17 cellular contexts compared by ENCODE assay signal in genomic region chr6:123016431-123017110, GRCh38. TPM values are rescaled to one million over a fixed set of nuclear protein-coding genes. Genes with fewer than 3 reads are reported as not detected.
DNase-seq lines count a peak whose midpoint lies in the region; ATAC-seq and TF ChIP-seq lines count a peak whose summit lies in the region.
"Had no signal": no experiment of that assay in that cellular context is flagged by ENCODE, and none has a peak within 500 bp of the region (broad histone marks: within the 10 kb centered on the region; RNA-seq: fewer than 3 reads in every experiment).

No MANE protein-coding gene starts in this region.

- H3K9me3 ChIP-seq in transverse colon: no peaks in the 10 kb centered on the region
- H3K9me3 ChIP-seq: BE2C, spleen, thoracic aorta had no signal

- no peak for ATAC-seq in GM21717 (IDR thresholded peaks at IDR 0.05; ENCODE audit: unreplicated experiment)
- ATAC-seq: T-cell had no signal

- 37 to 69% methylated on average over 2 to 4 of the region's 4 CpGs for WGBS in transverse colon (ENCODE audit: low coverage in 1 of 2), 2 donors

- H3K27ac ChIP-seq in transverse colon: no peak overlapping the region
- H3K27ac ChIP-seq: hepatocyte, spleen, thoracic aorta had no signal

- intact Hi-C loops in transverse colon (cut with DNase I; ENCODE audit: low total_unique reads): no loop called here

- in situ Hi-C loops in transverse colon (cut with MboI; ENCODE audit: low pct_ligation_motif_present in 1 of 4, low pct_unique_long_range_greater_than_20kb in 1 of 4, low sequenced_read_pairs in 3 of 4): no loop called here

- no peaks in the 10 kb centered on the region for H3K4me1 ChIP-seq in transverse colon
- H3K4me1 ChIP-seq: BE2C, spleen had no signal

- TF ChIP-seq EP300 in transverse colon (IDR thresholded peaks at IDR 0.05; ENCODE audit: low read depth): no peak

- no peak for TF ChIP-seq POLR2A in transverse colon (IDR thresholded peaks at IDR 0.05)

- H3K27me3 ChIP-seq in transverse colon: no peaks in the 10 kb centered on the region
- H3K27me3 ChIP-seq: BE2C, hepatocyte, spleen had no signal

- no peaks in the 10 kb centered on the region for H3K36me3 ChIP-seq in transverse colon
- H3K36me3 ChIP-seq: BE2C, spleen, thoracic aorta had no signal

- DNase-seq in NCI-H1105 (lab: John Stamatoyannopoulos, UW) (peak; percentile 91), NCI-H774 (lab: John Stamatoyannopoulos, UW) (peak; percentile 27), globus pallidus (ENCODE audit: low spot score) (peak; percentile 64), retina (peak; percentile 81), transverse colon (no peak)
- DNase-seq in activated CD4-positive, alpha-beta T cell treated with anti-CD3 and anti-CD28 coated beads, Interleukin-2, amount 50 U/mL, for 1 hour: no peak
- DNase-seq: activated CD4-positive, alpha-beta T cell treated with anti-CD3 and anti-CD28 coated beads, Interleukin-2, amount 10 ng/mL, durations not matched to agents 24 days and 14 days; activated CD8-positive, alpha-beta memory T cell treated with anti-CD3 and anti-CD28 coated beads, Interleukin-2, amount 50 U/mL, for 48 hours; activated gamma-delta T cell; BE2C; NCI-H2107; nephron progenitor cell; spleen; T-cell had no signal

- no peak for TF ChIP-seq CTCF in transverse colon (IDR thresholded peaks at IDR 0.05)

- H3K4me3 ChIP-seq in transverse colon: no peak overlapping the region
- H3K4me3 ChIP-seq: hepatocyte, spleen, thoracic aorta had no signal

RNA-seq across cellular contexts. Expression of gene CLVS2, which starts 20.5 kb away (rescaled TPM):
- total RNA-seq in transverse colon: under 1 TPM in 2 of 4 donors, not detected in 2; 0.32 to 0.41 TPM
- total RNA-seq: activated CD4-positive, alpha-beta T cell treated with anti-CD3 and anti-CD28 coated beads, Interleukin-2, amount 10 ng/mL, durations not matched to agents 24 days and 14 days; spleen; T-cell had no signal

Comparison
In these comparisons a context has a peak if more than half of its experiments do, and no peak if none do; other contexts are left out.
1. DNase-seq: peak in NCI-H1105 (single experiment), NCI-H774 (single experiment), globus pallidus (single experiment) and retina (single experiment); none in activated CD4-positive, alpha-beta T cell treated with anti-CD3 and anti-CD28 coated beads, Interleukin-2, amount 50 U/mL, for 1 hour (single experiment) and transverse colon (single experiment).